Comparison of ENCODE assay signal across 8 cellular contexts in the genomic region with DNA sequence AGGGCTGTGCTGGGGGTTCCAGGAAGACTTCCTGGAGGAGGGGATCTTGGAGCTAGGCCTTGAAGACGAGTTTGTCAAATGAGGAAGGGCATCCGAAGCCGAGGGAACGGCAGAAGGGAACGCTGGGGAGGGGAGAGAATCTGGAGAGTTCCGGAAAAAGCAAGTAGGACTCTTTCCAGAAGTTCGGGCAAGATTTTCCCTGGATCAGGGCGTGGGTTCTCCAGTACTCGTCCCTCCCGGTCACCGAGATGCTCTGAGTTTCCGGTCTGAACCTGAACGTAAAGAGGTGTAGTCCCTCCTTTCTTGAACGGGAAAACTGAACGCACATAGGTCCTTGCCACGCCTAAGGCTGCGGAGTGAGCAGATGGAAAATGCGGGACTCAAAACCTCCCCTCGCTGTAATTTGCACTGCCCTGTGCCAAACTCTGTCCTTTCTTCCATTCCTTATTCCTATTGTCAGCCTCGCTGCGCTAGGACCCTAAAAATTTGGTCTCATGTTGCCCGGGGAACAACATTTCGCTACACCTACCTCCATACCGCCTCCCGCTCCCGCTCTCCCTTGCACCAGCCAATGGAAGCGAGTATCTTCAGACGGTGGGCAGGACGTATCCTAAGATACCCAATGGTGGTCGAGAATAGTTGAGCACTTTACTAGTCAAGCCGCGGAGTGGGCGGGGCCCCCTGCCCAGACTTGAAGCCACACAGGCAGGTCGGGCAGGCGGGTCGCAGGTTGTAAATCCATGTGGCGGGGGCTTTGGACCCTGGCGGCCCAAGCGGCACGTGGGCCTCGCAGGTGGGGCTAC. TPM values are rescaled to one million over a fixed set of nuclear protein-coding genes. Genes with fewer than 3 reads are reported as not detected.
DNase-seq lines count a peak whose midpoint lies in the region; ATAC-seq and TF ChIP-seq lines count a peak whose summit lies in the region.

A gene with protein sequence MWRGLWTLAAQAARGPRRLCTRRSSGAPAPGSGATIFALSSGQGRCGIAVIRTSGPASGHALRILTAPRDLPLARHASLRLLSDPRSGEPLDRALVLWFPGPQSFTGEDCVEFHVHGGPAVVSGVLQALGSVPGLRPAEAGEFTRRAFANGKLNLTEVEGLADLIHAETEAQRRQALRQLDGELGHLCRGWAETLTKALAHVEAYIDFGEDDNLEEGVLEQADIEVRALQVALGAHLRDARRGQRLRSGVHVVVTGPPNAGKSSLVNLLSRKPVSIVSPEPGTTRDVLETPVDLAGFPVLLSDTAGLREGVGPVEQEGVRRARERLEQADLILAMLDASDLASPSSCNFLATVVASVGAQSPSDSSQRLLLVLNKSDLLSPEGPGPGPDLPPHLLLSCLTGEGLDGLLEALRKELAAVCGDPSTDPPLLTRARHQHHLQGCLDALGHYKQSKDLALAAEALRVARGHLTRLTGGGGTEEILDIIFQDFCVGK (plus strand): TSS at position 682 of the 803 bp plus-strand sequence. CDS start 59 bp downstream, at position 741.

- peaks cover 3% of the 10 kb centered on the region for H3K79me2 ChIP-seq in ACC112 (ENCODE audit: control insufficient read depth, insufficient read depth, low read length, unreplicated experiment)

- H2AFZ ChIP-seq in ACC112 (ENCODE audit: low read length, unreplicated experiment), result peak within 1 kb of the TSS; percentile 97

- H3K4me1 ChIP-seq in ACC112 (ENCODE audit: control insufficient read depth, insufficient read depth, low read length, unreplicated experiment) (peaks cover 5% of the 10 kb centered on the region), breast epithelium (peaks cover 5 to 13% of the 10 kb centered on the region in 2 donors), iPS-20b (ENCODE audit: insufficient read depth, low read length) (peaks cover 5% of the 10 kb centered on the region; the same call in 1 of the 2 replicates)

- TF ChIP-seq POLR2A in breast epithelium (IDR thresholded peaks at IDR 0.05), result no peak

- H3K9me3 ChIP-seq in breast epithelium (no peaks in the 10 kb centered on the region), iPS-20b (ENCODE audit: insufficient read depth, low read depth, low read length) (no peaks in the 10 kb centered on the region)

- TF ChIP-seq CTCF in VCaP (conservative IDR thresholded peaks at IDR 0.05) (no peak), breast epithelium (IDR thresholded peaks at IDR 0.05) (no peak)

- intact Hi-C loops in breast epithelium (cut with DNase I; ENCODE audit: low total_unique reads), result no loop called here

- peak; percentile 73 for ATAC-seq in GM18870 (IDR thresholded peaks at IDR 0.05; ENCODE audit: unreplicated experiment)
- ATAC-seq in HG03135 (IDR thresholded peaks at IDR 0.05; ENCODE audit: unreplicated experiment), result peak; percentile 70

- DNase-seq in NCI-H2196 treated with DMSO at 0.1 percent for 48 hours (lab: John Stamatoyannopoulos, UW; ENCODE audit: unreplicated experiment) (peak; percentile 100), breast epithelium (ENCODE audit: low spot score in 2 of 2) (peak; percentile 97 to 99)

- no peaks in the 10 kb centered on the region; the same call in 1 of the 2 replicates for H3K36me3 ChIP-seq in ACC112 (ENCODE audit: insufficient read depth, low read length)
- H3K36me3 ChIP-seq in breast epithelium, result no peaks in the 10 kb centered on the region
- peaks cover 10% of the 10 kb centered on the region; the same call in 1 of the 2 replicates for H3K36me3 ChIP-seq in iPS-20b (ENCODE audit: insufficient read depth, low read depth, low read length)

- H3K4me3 ChIP-seq in ACC112 (ENCODE audit: low read depth, low read length) (peak within 1 kb of the TSS; percentile 87), breast epithelium (peak within 1 kb of the TSS; percentile 70 to 87 (median 86)), iPS-20b (ENCODE audit: low read length) (peak within 1 kb of the TSS; percentile 94), skin epidermis (peak within 1 kb of the TSS; percentile 53 to 84 (median 72))

- H3K27ac ChIP-seq in ACC112 (ENCODE audit: low read depth, low read length), result peak within 1 kb of the TSS; percentile 73
- peak within 1 kb of the TSS; percentile 93 for H3K27ac ChIP-seq in VCaP
- H3K27ac ChIP-seq in breast epithelium, result peak within 1 kb of the TSS; percentile 93 to 97
- H3K27ac ChIP-seq in iPS-20b (ENCODE audit: low read length), result peak within 1 kb of the TSS; percentile 84
- H3K27ac ChIP-seq in skin epidermis, result peak within 1 kb of the TSS; percentile 56 to 98 (median 93)

- peak within 1 kb of the TSS; percentile 94 for H3K9ac ChIP-seq in iPS-20b (ENCODE audit: low read depth, low read length)

- H3K27me3 ChIP-seq in ACC112 (ENCODE audit: insufficient read depth, low read length), result no peaks in the 10 kb centered on the region
- no peaks in the 10 kb centered on the region for H3K27me3 ChIP-seq in breast epithelium
- H3K27me3 ChIP-seq in iPS-20b (ENCODE audit: insufficient read depth, low read length), result no peaks in the 10 kb centered on the region

RNA-seq across cellular contexts. Expression of the gene that starts here (rescaled TPM):
- total RNA-seq in breast epithelium, result 10 to 100 TPM; 15.5 to 22.6 (median 17.7) TPM

Comparison
In these comparisons a context has a peak if more than half of its experiments do, and no peak if none do; other contexts are left out.
1. Peak in every context shown above with its lines: DNase-seq, ATAC-seq, H3K4me3 ChIP-seq and H3K27ac ChIP-seq.